In the genomic region with DNA sequence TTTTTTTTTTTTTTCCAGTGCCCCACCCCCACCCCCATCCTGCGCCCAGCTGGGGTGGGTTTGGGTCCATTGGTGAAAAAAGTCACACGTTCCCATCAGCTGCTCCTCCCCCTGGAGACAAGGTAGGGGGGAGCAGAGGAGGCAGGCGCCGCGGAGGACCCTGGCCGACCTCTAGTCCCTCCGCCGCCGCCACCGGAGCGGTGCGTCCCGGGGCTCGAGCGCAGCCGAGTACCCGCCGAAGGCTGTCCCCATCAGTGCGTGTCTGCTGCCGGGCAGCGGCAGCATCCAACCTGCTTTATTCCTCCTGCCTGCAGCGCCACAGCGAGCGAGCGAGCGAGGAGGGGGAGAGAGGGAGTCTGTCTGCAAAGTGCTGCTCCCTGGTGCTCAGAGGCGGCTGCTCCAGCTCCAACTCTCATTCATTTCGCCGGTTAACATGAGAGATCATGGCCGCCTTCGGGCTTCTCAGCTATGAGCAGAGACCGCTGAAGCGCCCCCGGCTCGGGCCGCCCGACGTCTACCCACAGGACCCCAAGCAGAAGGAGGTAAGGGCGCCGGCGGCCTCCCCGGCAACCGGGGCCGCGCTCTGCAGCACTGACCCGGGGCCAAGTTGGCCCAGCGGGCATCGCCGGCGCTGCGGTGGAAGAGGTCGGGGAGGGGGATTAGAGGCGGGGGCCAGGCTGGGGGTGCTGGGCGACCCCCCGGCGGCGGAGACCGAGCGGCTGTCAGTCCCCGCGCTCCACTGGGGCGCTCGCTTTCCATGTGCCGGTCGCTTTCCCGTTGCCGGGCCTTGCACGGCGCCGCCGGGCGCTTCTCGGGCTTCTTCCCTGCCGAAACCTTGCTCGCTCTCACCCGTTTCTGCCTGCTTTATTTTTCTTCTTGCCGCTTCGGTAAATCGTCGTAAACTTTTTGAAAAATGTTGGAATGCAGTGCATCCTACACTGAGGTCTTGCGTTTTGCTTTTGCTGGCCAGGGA, we compare ENCODE assay signal across 8 cellular contexts. TPM values are rescaled to one million over a fixed set of nuclear protein-coding genes. Genes with fewer than 3 reads are reported as not detected.
DNase-seq lines count a peak whose midpoint lies in the region; ATAC-seq and TF ChIP-seq lines count a peak whose summit lies in the region.

No MANE protein-coding gene starts in this region.

- H3K79me2 ChIP-seq in KMS-11 (ENCODE audit: insufficient read depth, low read depth), result no peaks in the 10 kb centered on the region

- ATAC-seq in GM21717 (IDR thresholded peaks at IDR 0.05; ENCODE audit: unreplicated experiment) (peak; percentile 74), gastroesophageal sphincter (peak; percentile 79)

- H3K9ac ChIP-seq in KMS-11 (peak overlapping the region; percentile 26; the same call in 1 of the 2 replicates), subcutaneous abdominal adipose tissue (ENCODE audit: low read length in 5 of 5) (peak overlapping the region in 1 of 5 donors; percentile 59)

- TF ChIP-seq POLR2A in gastroesophageal sphincter (IDR thresholded peaks at IDR 0.05), result no peak

- H3K9me3 ChIP-seq in gastroesophageal sphincter (no peaks in the 10 kb centered on the region), neutrophil (no peaks in the 10 kb centered on the region), subcutaneous abdominal adipose tissue (ENCODE audit: control insufficient read depth in 5 of 5, low read length in 5 of 5) (no peaks in the 10 kb centered on the region)

- H3K27me3 ChIP-seq in KMS-11 (ENCODE audit: insufficient read depth, low read depth) (no peaks in the 10 kb centered on the region), gastroesophageal sphincter (peaks cover 23% of the 10 kb centered on the region), neutrophil (peaks cover 72% of the 10 kb centered on the region), subcutaneous abdominal adipose tissue (ENCODE audit: control insufficient read depth in 5 of 5, insufficient read depth in 4 of 5, low read length in 5 of 5) (peaks cover 4 to 23% (median 14%) of the 10 kb centered on the region in 5 donors)

- peak overlapping the region; percentile 74 for H3K4me2 ChIP-seq in KMS-11

- POLR2A ChIA-PET in RWPE1 (lab: Yijun Ruan, JAX; ENCODE audit: low non-redundant PET), result no interaction called here

- peak overlapping the region; percentile 82 for H2AFZ ChIP-seq in KMS-11 (ENCODE audit: low read depth)

- no peaks in the 10 kb centered on the region for H3K36me3 ChIP-seq in KMS-11 (ENCODE audit: insufficient read depth)
- H3K36me3 ChIP-seq in gastroesophageal sphincter, result no peaks in the 10 kb centered on the region
- no peaks in the 10 kb centered on the region for H3K36me3 ChIP-seq in neutrophil
- no peaks in the 10 kb centered on the region for H3K36me3 ChIP-seq in subcutaneous abdominal adipose tissue (ENCODE audit: control insufficient read depth in 5 of 5, insufficient read depth in 5 of 5, low read length in 5 of 5)

- WGBS in gastroesophageal sphincter (ENCODE audit: low coverage in 1 of 2), 2 donors, result 7% methylated on average over 7 of the region's 81 CpGs; no CpG with 5 or more reads in 1 of the 2 donors

- peak overlapping the region; percentile 29 for H3K27ac ChIP-seq in KMS-11
- no peak overlapping the region for H3K27ac ChIP-seq in RWPE1
- peak overlapping the region in 3 of 4 donors; percentile 52 to 71 (median 65) for H3K27ac ChIP-seq in gastroesophageal sphincter
- no peak overlapping the region for H3K27ac ChIP-seq in neutrophil
- no peak overlapping the region for H3K27ac ChIP-seq in subcutaneous abdominal adipose tissue (ENCODE audit: low read depth, low read length)

- H3K4me3 ChIP-seq in KMS-11 (IDR thresholded peaks at IDR 0.05; ENCODE audit: insufficient read depth, low read depth, low read length) (peak overlapping the region; percentile 81), gastroesophageal sphincter (peak overlapping the region; percentile 52 to 68), neutrophil (ENCODE audit: low read depth in 1 of 2, low read length in 1 of 2) (peak overlapping the region; percentile 68 to 76), subcutaneous abdominal adipose tissue (ENCODE audit: low read depth in 1 of 5, low read length in 5 of 5) (peak overlapping the region; percentile 35 to 74 (median 61))

- CTCF ChIA-PET in RWPE1 (lab: Yijun Ruan, JAX), result interaction anchor here (0.6 to 2.0 kb wide), 8 partner anchors 9 to 182 kb away, joined by 3 to 18 read pairs (median 3); a partner anchor contains a TSS

- H4K20me1 ChIP-seq in KMS-11 (ENCODE audit: insufficient read depth), result no peaks in the 10 kb centered on the region

- TF ChIP-seq EP300 in gastroesophageal sphincter (IDR thresholded peaks at IDR 0.05), result no peak

- peak; percentile 19; the same call in 1 of the 2 replicates for TF ChIP-seq CTCF in KMS-11 (conservative IDR thresholded peaks at IDR 0.05; ENCODE audit: low read depth, low read length)
- TF ChIP-seq CTCF in RWPE1 (conservative IDR thresholded peaks at IDR 0.05; ENCODE audit: low read depth), result peak; percentile 28
- TF ChIP-seq CTCF in gastroesophageal sphincter (IDR thresholded peaks at IDR 0.05), result peak in 3 of 4 experiments; percentile 30 to 57 (median 36)
- no peak for TF ChIP-seq CTCF in neutrophil (IDR thresholded peaks at IDR 0.05)

- H3K4me1 ChIP-seq in KMS-11 (ENCODE audit: low read depth, poor library complexity, severe bottlenecking) (no peaks in the 10 kb centered on the region), gastroesophageal sphincter (peaks cover 0 to 27% (median 14%) of the 10 kb centered on the region in 3 donors), neutrophil (ENCODE audit: control insufficient read depth in 1 of 2, insufficient read depth in 1 of 2, low read depth in 1 of 2, low read length in 1 of 2) (peaks cover 24% of the 10 kb centered on the region in 2 experiments), subcutaneous abdominal adipose tissue (ENCODE audit: control insufficient read depth in 5 of 5, insufficient read depth in 5 of 5, low read length in 5 of 5) (peaks cover 0 to 28% (median 26%) of the 10 kb centered on the region in 5 donors)

- DNase-seq in DMS153 (lab: John Stamatoyannopoulos, UW) (peak; percentile 81), RWPE1 (ENCODE audit: low spot score) (peak; percentile 72)
- peak; percentile 73 for DNase-seq in activated naive CD4-positive, alpha-beta T cell treated with Interleukin-2 at 50 U/mL for 16 hours

RNA-seq across cellular contexts. Expression of a gene that starts 1.3 kb away (rescaled TPM):
- under 1 TPM; 0.12 to 0.77 (median 0.21) TPM for total RNA-seq in gastroesophageal sphincter

Comparison
In these comparisons a context has a peak if more than half of its experiments do, and no peak if none do; other contexts are left out.
1. H3K27ac ChIP-seq: peak in KMS-11 (single experiment) and gastroesophageal sphincter (3 of 4); none in RWPE1 (single experiment), neutrophil (single experiment) and subcutaneous abdominal adipose tissue (single experiment).
2. Peak in every context shown above with its lines, with median percentiles within 50 percentile points of each other: DNase-seq and H3K4me3 ChIP-seq.